Comparison of ENCODE assay signal across 11 cellular contexts in genomic region chr6:1796706-1797529, GRCh38.
DNase-seq lines count a peak whose midpoint lies in the region; ATAC-seq and TF ChIP-seq lines count a peak whose summit lies in the region.
"Had no signal": no experiment of that assay in that cellular context is flagged by ENCODE, and none has a peak within 500 bp of the region (broad histone marks: within the 10 kb centered on the region; RNA-seq: fewer than 3 reads in every experiment).

No MANE protein-coding gene starts in this region.

- no peak overlapping the region for H3K4me3 ChIP-seq in mucosa of descending colon
- H3K4me3 ChIP-seq in sigmoid colon, result no peak overlapping the region
- no peak overlapping the region for H3K4me3 ChIP-seq in upper lobe of left lung

- DNase-seq in mucosa of descending colon (peak in 1 of 3 donors; percentile 14), NCI-H1417 (lab: John Stamatoyannopoulos, UW) (no peak), sigmoid colon (no peak), upper lobe of left lung (no peak), DMS79 treated with DMSO at 0.1 percent for 48 hours (lab: John Stamatoyannopoulos, UW) (no peak)
- DNase-seq: activated T-cell treated with anti-CD3 and anti-CD28 coated beads, Interleukin-2, amount 50 U/mL, for 24 hours; kidney; stimulated activated naive CD8-positive, alpha-beta T cell treated with anti-CD3 and anti-CD28 coated beads, Interleukin-15, amount 100 ng/mL, for 72 hours had no signal

- no peak for TF ChIP-seq EP300 in sigmoid colon (IDR thresholded peaks at IDR 0.05)
- no peak for TF ChIP-seq EP300 in upper lobe of left lung (IDR thresholded peaks at IDR 0.05)

- H3K27ac ChIP-seq in sigmoid colon, result no peak overlapping the region
- no peak overlapping the region for H3K27ac ChIP-seq in upper lobe of left lung

- H3K4me1 ChIP-seq in mucosa of descending colon (ENCODE audit: low read depth), result no peaks in the 10 kb centered on the region
- no peaks in the 10 kb centered on the region for H3K4me1 ChIP-seq in sigmoid colon
- H3K4me1 ChIP-seq in upper lobe of left lung, result peaks cover 0 to 11% (median 2%) of the 10 kb centered on the region in 4 donors

- TF ChIP-seq CTCF in mucosa of descending colon (IDR thresholded peaks at IDR 0.05) (no peak), sigmoid colon (IDR thresholded peaks at IDR 0.05) (no peak), upper lobe of left lung (IDR thresholded peaks at IDR 0.05) (no peak)

- ATAC-seq in GM18870 (IDR thresholded peaks at IDR 0.05; ENCODE audit: unreplicated experiment), result peak; percentile 91
- ATAC-seq in GM21737 (IDR thresholded peaks at IDR 0.05; ENCODE audit: unreplicated experiment), result peak; percentile 77
- peak; percentile 88 for ATAC-seq in HG03432 (IDR thresholded peaks at IDR 0.05; ENCODE audit: unreplicated experiment)
- ATAC-seq in mucosa of descending colon, result peak; percentile 37
- ATAC-seq in upper lobe of left lung (ENCODE audit: low FRiP score in 2 of 2), result no peak
- ATAC-seq: stimulated activated naive CD8-positive, alpha-beta T cell treated with anti-CD3 and anti-CD28 coated beads, Interleukin-15, amount 100 ng/mL, for 72 hours had no signal

- intact Hi-C loops in mucosa of descending colon (cut with DNase I, micrococcal nuclease) (no loop called here), sigmoid colon (cut with DNase I) (no loop called here)

- H3K9me3 ChIP-seq in mucosa of descending colon (no peaks in the 10 kb centered on the region), sigmoid colon (no peaks in the 10 kb centered on the region), upper lobe of left lung (no peaks in the 10 kb centered on the region)

- no peak for TF ChIP-seq POLR2A in sigmoid colon (IDR thresholded peaks at IDR 0.05)
- no peak for TF ChIP-seq POLR2A in upper lobe of left lung (IDR thresholded peaks at IDR 0.05)

- H3K27me3 ChIP-seq in sigmoid colon (no peaks in the 10 kb centered on the region), upper lobe of left lung (no peaks in the 10 kb centered on the region)

- no peaks in the 10 kb centered on the region for H3K36me3 ChIP-seq in mucosa of descending colon (ENCODE audit: low read depth)
- H3K36me3 ChIP-seq in sigmoid colon, result no peaks in the 10 kb centered on the region
- H3K36me3 ChIP-seq in upper lobe of left lung, result no peaks in the 10 kb centered on the region

- WGBS in sigmoid colon, 2 donors, result 84 to 94% methylated on average over 8 of the region's 8 CpGs
- 91 to 94% methylated on average over 8 of the region's 8 CpGs for WGBS in upper lobe of left lung, 2 donors

Comparison
In these comparisons a context has a peak if more than half of its experiments do, and no peak if none do; other contexts are left out.
1. ATAC-seq: peak in GM18870 (single experiment), GM21737 (single experiment), HG03432 (single experiment) and mucosa of descending colon (single experiment); none in upper lobe of left lung (0 of 2).